Comparison of ENCODE assay signal across 35 cellular contexts in the genomic region with DNA sequence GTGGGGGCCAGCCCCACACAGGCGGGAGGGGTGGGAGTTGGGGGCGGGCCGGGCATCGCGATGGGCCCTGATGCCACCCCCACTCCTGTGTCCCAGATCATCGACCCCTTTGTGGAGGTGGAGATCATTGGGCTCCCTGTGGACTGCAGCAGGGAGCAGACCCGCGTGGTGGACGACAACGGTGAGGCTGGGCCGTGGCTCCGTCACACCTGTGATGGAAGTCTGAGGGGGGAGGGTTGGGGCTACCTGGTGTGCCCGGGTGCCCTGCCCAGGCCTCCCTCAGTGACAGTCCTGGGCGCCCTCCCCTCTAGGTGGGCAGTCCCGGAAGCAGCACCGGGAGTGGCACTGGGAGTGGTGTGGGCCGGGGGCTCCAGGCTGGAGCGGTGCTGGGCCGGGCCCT. TPM values are rescaled to one million over a fixed set of nuclear protein-coding genes. Genes with fewer than 3 reads are reported as not detected.
"Had no signal": no experiment of that assay in that cellular context is flagged by ENCODE, and none has a peak within 500 bp of the region (broad histone marks: within the 10 kb centered on the region; RNA-seq: fewer than 3 reads in every experiment).

No MANE protein-coding gene starts in this region.

- DNase-seq: activated CD4-positive, alpha-beta T cell treated with anti-CD3 and anti-CD28 coated beads for 1 hour; activated CD4-positive, alpha-beta T cell treated with anti-CD3 and anti-CD28 coated beads for 4 hours; activated CD4-positive, alpha-beta T cell treated with anti-CD3 and anti-CD28 coated beads, Interleukin-2, amount 10 ng/mL, durations not matched to agents 7 days and 5 days; activated CD4-positive, alpha-beta T cell treated with anti-CD3 and anti-CD28 coated beads, Interleukin-2, amount 50 U/mL, for 4 hours; activated CD8-positive, alpha-beta memory T cell treated with anti-CD3 and anti-CD28 coated beads for 24 hours; activated CD8-positive, alpha-beta T cell treated with anti-CD3 and anti-CD28 coated beads for 36 hours; activated effector memory CD4-positive, alpha-beta T cell treated with Interleukin-2 at 50 U/mL for 16 hours; activated gamma-delta T cell treated with Interleukin-2 at 50 U/mL for 16 hours; activated naive CD4-positive, alpha-beta T cell treated with anti-CD3 and anti-CD28 coated beads, Interleukin-2, amount 50 U/mL, for 16 hours; activated naive CD4-positive, alpha-beta T cell treated with Interleukin-2 at 50 U/mL for 16 hours; activated naive CD8-positive, alpha-beta T cell treated with anti-CD3 and anti-CD28 coated beads, Interleukin-2, amount 50 U/mL, for 24 hours; activated T-cell treated with anti-CD3 and anti-CD28 coated beads, Interleukin-2, amount 50 U/mL, for 4 hours; adrenal gland; amygdala; aorta; central memory CD4-positive, alpha-beta T cell; dorsolateral prefrontal cortex; effector memory CD4-positive, alpha-beta T cell; endodermal cell; erythroblast; foreskin keratinocyte; heart right ventricle; T-helper 2 cell had no signal

- H3K27ac Mint-ChIP-seq: activated naive CD8-positive, alpha-beta T cell; activated naive CD8-positive, alpha-beta T cell treated with anti-CD3 and anti-CD28 coated beads, Interleukin-2, amount 50 U/mL, for 24 hours; activated T-helper 17 cell treated with anti-CD3 and anti-CD28 coated beads, Interleukin-2, amount 50 U/mL, for 72 hours; brain; dendritic cell treated with granulocyte-macrophage colony-stimulating factor and Interleukin-4, amounts not matched to agents 40 ng/mL and 50 ng/mL, for 4 days; endodermal cell; WTC11 had no signal

- H3K4me1 ChIP-seq: breast epithelium, foreskin keratinocyte had no signal

- H3K27me3 ChIP-seq: foreskin keratinocyte had no signal

- H3K4me1 Mint-ChIP-seq: endodermal cell, WTC11 had no signal

- ATAC-seq: activated naive CD8-positive, alpha-beta T cell treated with anti-CD3 and anti-CD28 coated beads, Interleukin-2, amount 50 U/mL, for 24 hours; activated T-cell treated with anti-CD3 and anti-CD28 coated beads, Interleukin-2, amount 50 U/mL, for 4 hours; activated T-helper 17 cell treated with anti-CD3 and anti-CD28 coated beads, Interleukin-2, amount 50 U/mL, for 72 hours; foreskin keratinocyte; gastroesophageal sphincter; heart right ventricle; WTC11 had no signal

- H3K9me3 ChIP-seq: adrenal gland, breast epithelium, esophagus muscularis mucosa, gastroesophageal sphincter, heart right ventricle had no signal

- H3K36me3 ChIP-seq: adrenal gland, breast epithelium, cardiac muscle cell, esophagus muscularis mucosa, gastroesophageal sphincter, heart right ventricle had no signal

- H3K27ac ChIP-seq: adrenal gland, breast epithelium, cardiac muscle cell, coronary artery, dorsolateral prefrontal cortex, esophagus muscularis mucosa, foreskin keratinocyte, gastroesophageal sphincter, heart right ventricle had no signal

- H3K4me3 ChIP-seq: adrenal gland, breast epithelium, cardiac muscle cell, coronary artery, dorsolateral prefrontal cortex, esophagus muscularis mucosa, gastroesophageal sphincter, heart right ventricle had no signal

- H3K4me3 Mint-ChIP-seq: activated CD4-positive, alpha-beta T cell treated with anti-CD3 and anti-CD28 coated beads, Interleukin-2, amount 10 ng/mL, durations not matched to agents 7 days and 5 days; activated CD8-positive, alpha-beta T cell treated with anti-CD3 and anti-CD28 coated beads for 36 hours; activated naive CD8-positive, alpha-beta T cell; activated naive CD8-positive, alpha-beta T cell treated with anti-CD3 and anti-CD28 coated beads, Interleukin-2, amount 50 U/mL, for 24 hours; activated T-cell treated with anti-CD3 and anti-CD28 coated beads, Interleukin-2, amount 50 U/mL, for 4 hours; activated T-helper 17 cell treated with anti-CD3 and anti-CD28 coated beads, Interleukin-2, amount 50 U/mL, for 72 hours; brain; dendritic cell treated with granulocyte-macrophage colony-stimulating factor and Interleukin-4, amounts not matched to agents 40 ng/mL and 50 ng/mL, for 4 days; endodermal cell; WTC11 had no signal

- H3K36me3 Mint-ChIP-seq: activated naive CD8-positive, alpha-beta T cell; brain; WTC11 had no signal

- H3K27me3 Mint-ChIP-seq: activated CD4-positive, alpha-beta T cell treated with anti-CD3 and anti-CD28 coated beads, Interleukin-2, amount 10 ng/mL, durations not matched to agents 7 days and 5 days; activated CD8-positive, alpha-beta T cell treated with anti-CD3 and anti-CD28 coated beads for 36 hours; activated naive CD8-positive, alpha-beta T cell; activated naive CD8-positive, alpha-beta T cell treated with anti-CD3 and anti-CD28 coated beads, Interleukin-2, amount 50 U/mL, for 24 hours; activated T-helper 17 cell treated with anti-CD3 and anti-CD28 coated beads, Interleukin-2, amount 50 U/mL, for 72 hours had no signal

- H3K9me3 Mint-ChIP-seq: activated CD4-positive, alpha-beta T cell treated with anti-CD3 and anti-CD28 coated beads, Interleukin-2, amount 10 ng/mL, durations not matched to agents 7 days and 5 days; activated CD8-positive, alpha-beta T cell treated with anti-CD3 and anti-CD28 coated beads for 36 hours; activated naive CD8-positive, alpha-beta T cell treated with anti-CD3 and anti-CD28 coated beads, Interleukin-2, amount 50 U/mL, for 24 hours; activated T-cell treated with anti-CD3 and anti-CD28 coated beads, Interleukin-2, amount 50 U/mL, for 4 hours; activated T-helper 17 cell treated with anti-CD3 and anti-CD28 coated beads, Interleukin-2, amount 50 U/mL, for 72 hours; brain; dendritic cell treated with granulocyte-macrophage colony-stimulating factor and Interleukin-4, amounts not matched to agents 40 ng/mL and 50 ng/mL, for 4 days; endodermal cell; WTC11 had no signal

RNA-seq across cellular contexts. Expression of a gene that starts 31.4 kb away (rescaled TPM):
- total RNA-seq: activated CD4-positive, alpha-beta T cell treated with anti-CD3 and anti-CD28 coated beads, Interleukin-2, amount 10 ng/mL, durations not matched to agents 7 days and 5 days; activated CD8-positive, alpha-beta T cell treated with anti-CD3 and anti-CD28 coated beads for 36 hours; activated T-cell treated with anti-CD3 and anti-CD28 coated beads, Interleukin-2, amount 50 U/mL, for 4 hours; activated T-helper 17 cell treated with anti-CD3 and anti-CD28 coated beads, Interleukin-2, amount 50 U/mL, for 72 hours; adrenal gland; breast epithelium; cardiac muscle cell; endodermal cell; gastroesophageal sphincter; glomerular endothelial cell; T-helper 1 cell treated with Interleukin-12 subunit alpha and Interleukin-12 subunit beta and Interleukin-4 antibody, amounts not matched to agents 30 ng/mL and 1 ng/mL, for 36 hours; WTC11 had no signal
